In the genomic region with DNA sequence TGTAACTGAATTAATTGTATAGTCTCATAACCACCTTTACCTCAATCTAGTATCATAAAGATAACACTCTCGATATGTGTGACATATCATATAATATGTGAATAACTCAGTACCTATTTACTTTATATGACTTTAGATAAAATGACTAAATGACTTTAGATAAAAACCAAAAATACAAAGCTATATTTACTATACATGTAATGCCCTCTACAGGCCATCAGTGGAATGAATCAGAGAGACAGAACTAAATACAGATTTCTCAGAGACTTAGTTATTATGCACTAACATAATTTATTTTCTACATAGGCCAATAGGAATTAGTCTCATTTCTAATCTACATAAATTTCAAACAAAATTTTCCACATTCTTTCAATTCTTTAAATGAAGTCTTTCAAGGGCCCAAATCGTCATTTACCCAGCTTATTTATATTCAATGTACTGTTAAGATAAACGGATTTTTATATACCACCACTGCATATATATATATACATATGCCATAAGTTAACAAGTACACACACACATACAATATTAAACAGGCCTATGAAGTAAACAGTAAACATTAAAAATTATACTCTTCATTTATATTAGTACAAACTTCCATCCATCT, we compare ENCODE assay signal across 8 cellular contexts.
DNase-seq lines count a peak whose midpoint lies in the region; ATAC-seq, FAIRE-seq and TF ChIP-seq lines count a peak whose summit lies in the region.

No MANE protein-coding gene starts in this region.

- intact Hi-C loops in naive thymus-derived CD4-positive, alpha-beta T cell (cut with micrococcal nuclease) = no loop called here

- CTCF ChIA-PET in A549 (lab: Yijun Ruan, JAX) = interaction anchor here (0.6 to 1.8 kb wide), 7 partner anchors 10 to 886 kb away, joined by 3 to 6 read pairs (median 3); partner anchors contain the start of gene SPR
- CTCF ChIA-PET in naive thymus-derived CD4-positive, alpha-beta T cell (lab: Charles Lee) = no interaction called here

- TF ChIP-seq CTCF in A549 (IDR thresholded peaks at IDR 0.05) = peak; percentile 61
- TF ChIP-seq CTCF in GM13976 (IDR thresholded peaks at IDR 0.05; ENCODE audit: borderline replicate concordance, control extremely low read depth, extremely low read depth, insufficient read depth, missing control alignments) = peak; percentile 46
- peak in 5 of 6 experiments; percentile 23 to 72 (median 57) for TF ChIP-seq CTCF in Peyer's patch (IDR thresholded peaks at IDR 0.05)
- TF ChIP-seq CTCF in gastroesophageal sphincter (IDR thresholded peaks at IDR 0.05) = peak; percentile 18 to 48 (median 25)

- peak; percentile 15 to 24 for DNase-seq in A549 (ENCODE audit: low read depth in 1 of 2, low spot score in 1 of 2)
- DNase-seq in GM13976 (ENCODE audit: low spot score) = peak; percentile 24
- no peak for DNase-seq in Peyer's patch
- no peak for DNase-seq in C1 segment of cervical spinal cord (lab: John Stamatoyannopoulos, UW)
- DNase-seq in activated CD4-positive, alpha-beta T cell treated with anti-CD3 and anti-CD28 coated beads, Interleukin-2, amount 50 U/mL, for 4 hours = no peak
- DNase-seq in naive thymus-derived CD4-positive, alpha-beta T cell = no peak

- peaks cover 0 to 14% (median 2%) of the 10 kb centered on the region in 11 donors for H3K9me3 Mint-ChIP-seq in naive thymus-derived CD4-positive, alpha-beta T cell

- FAIRE-seq in A549 (lab: Jason Lieb, UNC) = peak; percentile 92

- peaks cover 0 to 1% (median 0%) of the 10 kb centered on the region in 7 donors for H3K4me1 Mint-ChIP-seq in naive thymus-derived CD4-positive, alpha-beta T cell

- H3K36me3 Mint-ChIP-seq in naive thymus-derived CD4-positive, alpha-beta T cell = peaks cover 0 to 35% (median 14%) of the 10 kb centered on the region in 5 donors

- WGBS in A549 (ENCODE audit: missing lambda C conversion rate) = 86% methylated on average over 3 of the region's 3 CpGs
- WGBS in gastroesophageal sphincter (ENCODE audit: low coverage in 1 of 2), 2 donors = 66 to 87% methylated on average over 3 of the region's 3 CpGs

- H3K9me3 ChIP-seq in A549 (peaks cover 19% of the 10 kb centered on the region; the same call in 1 of the 3 replicates), Peyer's patch (no peaks in the 10 kb centered on the region), gastroesophageal sphincter (no peaks in the 10 kb centered on the region)
- H3K9me3 ChIP-seq in naive thymus-derived CD4-positive, alpha-beta T cell (ENCODE audit: control insufficient read depth in 2 of 3, low read length in 3 of 3) = no peaks in the 10 kb centered on the region

- peak; percentile 49 to 56 for TF ChIP-seq RAD21 in A549 (conservative IDR thresholded peaks at IDR 0.05 in 1 of 2, IDR thresholded peaks at IDR 0.05 in 1 of 2)

- POLR2A ChIA-PET in A549 (lab: Yijun Ruan, JAX) = no interaction called here
- POLR2A ChIA-PET in naive thymus-derived CD4-positive, alpha-beta T cell (lab: Charles Lee) = no interaction called here

- H3K4me3 ChIP-seq in A549 = no peak overlapping the region
- H3K4me3 ChIP-seq in Peyer's patch = no peak overlapping the region
- no peak overlapping the region for H3K4me3 ChIP-seq in gastroesophageal sphincter
- H3K4me3 ChIP-seq in naive thymus-derived CD4-positive, alpha-beta T cell (ENCODE audit: low read length) = no peak overlapping the region

- H3K36me3 ChIP-seq in Peyer's patch (no peaks in the 10 kb centered on the region), gastroesophageal sphincter (no peaks in the 10 kb centered on the region)
- H3K36me3 ChIP-seq in naive thymus-derived CD4-positive, alpha-beta T cell (ENCODE audit: control insufficient read depth in 2 of 3, insufficient read depth in 3 of 3, low read length in 3 of 3) = no peaks in the 10 kb centered on the region

- TF ChIP-seq POLR2A in A549 (IDR thresholded peaks at IDR 0.05; ENCODE audit: low read length) = no peak
- TF ChIP-seq POLR2A in Peyer's patch (IDR thresholded peaks at IDR 0.05) = no peak
- TF ChIP-seq POLR2A in gastroesophageal sphincter (IDR thresholded peaks at IDR 0.05) = no peak

- H3K27me3 ChIP-seq in Peyer's patch (no peaks in the 10 kb centered on the region), gastroesophageal sphincter (no peaks in the 10 kb centered on the region)
- no peaks in the 10 kb centered on the region for H3K27me3 ChIP-seq in naive thymus-derived CD4-positive, alpha-beta T cell (ENCODE audit: control insufficient read depth in 2 of 2, insufficient read depth in 2 of 2, low read length in 2 of 2)

- TF ChIP-seq EP300 in A549 (IDR thresholded peaks at IDR 0.05) (no peak), gastroesophageal sphincter (IDR thresholded peaks at IDR 0.05) (no peak)

- H3K4me1 ChIP-seq in A549 (peaks cover 16% of the 10 kb centered on the region), Peyer's patch (no peaks in the 10 kb centered on the region), gastroesophageal sphincter (no peaks in the 10 kb centered on the region)
- no peaks in the 10 kb centered on the region for H3K4me1 ChIP-seq in naive thymus-derived CD4-positive, alpha-beta T cell (ENCODE audit: control insufficient read depth in 2 of 2, insufficient read depth in 2 of 2, low read length in 2 of 2)

- H3K27me3 Mint-ChIP-seq in naive thymus-derived CD4-positive, alpha-beta T cell = no peaks in the 10 kb centered on the region

- in situ Hi-C loops in GM13976 (cut with MboI; ENCODE audit: low sequenced_read_pairs, unreplicated experiment) = no loop called here

- no peak overlapping the region for H3K4me2 ChIP-seq in A549

- ATAC-seq in A549 = no peak
- no peak for ATAC-seq in gastroesophageal sphincter
- no peak for ATAC-seq in GM21717 (IDR thresholded peaks at IDR 0.05; ENCODE audit: unreplicated experiment)
- no peak for ATAC-seq in naive thymus-derived CD4-positive, alpha-beta T cell

- H3K27ac Mint-ChIP-seq in naive thymus-derived CD4-positive, alpha-beta T cell = no peak overlapping the region

- H3K27ac ChIP-seq in A549 (no peak overlapping the region), Peyer's patch (no peak overlapping the region), gastroesophageal sphincter (no peak overlapping the region)
- H3K27ac ChIP-seq in naive thymus-derived CD4-positive, alpha-beta T cell (ENCODE audit: low read depth, low read length) = no peak overlapping the region

- H3K4me3 Mint-ChIP-seq in naive thymus-derived CD4-positive, alpha-beta T cell = no peak overlapping the region

TF ChIP-seq in A549, 52 proteins besides CTCF, POLR2A, EP300 and RAD21:
- TF ChIP-seq BHLHE40 (IDR thresholded peaks at IDR 0.05; ENCODE audit: low read depth, low read length) (no peak), SMC3 (IDR thresholded peaks at IDR 0.05) (peak; percentile 34; the same call in 1 of the 3 replicates)

Comparison
In these comparisons a context has a peak if more than half of its experiments do, and no peak if none do; other contexts are left out.
1. DNase-seq: peak in A549 (2 of 2) and GM13976 (single experiment); none in Peyer's patch (0 of 3), C1 segment of cervical spinal cord (0 of 14), activated CD4-positive, alpha-beta T cell treated with anti-CD3 and anti-CD28 coated beads, Interleukin-2, amount 50 U/mL, for 4 hours (0 of 2) and naive thymus-derived CD4-positive, alpha-beta T cell (0 of 9).
2. Peak in every context shown above with its lines, with median percentiles within 50 percentile points of each other: CTCF ChIP-seq.